1 cellular context compared by ENCODE assay signal in the genomic region with DNA sequence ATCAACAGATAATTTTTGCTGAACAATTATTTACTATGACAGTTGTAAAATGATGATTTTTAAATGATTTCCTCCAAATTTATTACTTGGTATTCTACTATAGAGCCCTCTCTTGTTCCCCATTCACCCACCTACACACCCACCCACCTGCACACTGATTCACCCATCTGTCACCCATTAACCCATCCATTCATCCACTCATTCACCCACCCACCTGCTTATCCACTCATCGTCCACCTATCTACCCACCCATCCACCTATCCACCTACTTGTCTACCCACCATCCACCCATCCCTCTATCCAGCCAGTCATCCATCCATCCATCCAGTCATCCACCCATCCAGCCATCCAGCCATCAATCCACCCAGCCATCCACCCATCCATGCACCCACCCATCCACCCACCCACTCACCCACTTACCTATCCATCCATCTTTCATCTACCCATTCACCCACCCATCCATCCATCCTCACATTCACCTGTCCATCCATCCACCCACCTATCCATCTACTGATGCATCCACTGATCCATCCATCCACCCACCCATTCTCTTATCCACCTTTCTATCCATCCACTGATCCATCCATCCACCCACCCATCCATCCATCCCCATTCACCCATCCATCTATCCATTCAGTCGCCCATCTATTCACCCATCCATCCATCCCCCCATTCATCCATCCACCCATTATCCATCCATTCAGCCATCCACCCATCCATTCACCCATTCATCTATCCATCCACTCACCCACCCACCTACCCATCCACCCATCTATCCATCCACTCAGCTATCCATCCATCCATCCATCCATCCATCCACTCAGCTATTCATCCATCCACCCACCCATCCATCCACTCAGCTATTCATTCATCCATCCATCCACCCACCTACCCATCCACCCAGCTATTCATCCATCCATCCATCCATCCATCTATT.
TF ChIP-seq lines count a peak whose summit lies in the region.

No MANE protein-coding gene starts in this region.

TF ChIP-seq in HepG2, 621 proteins besides CTCF, POLR2A, EP300 and RAD21 (continued from another document and continues in another):
- TF ChIP-seq, protein P1, sequence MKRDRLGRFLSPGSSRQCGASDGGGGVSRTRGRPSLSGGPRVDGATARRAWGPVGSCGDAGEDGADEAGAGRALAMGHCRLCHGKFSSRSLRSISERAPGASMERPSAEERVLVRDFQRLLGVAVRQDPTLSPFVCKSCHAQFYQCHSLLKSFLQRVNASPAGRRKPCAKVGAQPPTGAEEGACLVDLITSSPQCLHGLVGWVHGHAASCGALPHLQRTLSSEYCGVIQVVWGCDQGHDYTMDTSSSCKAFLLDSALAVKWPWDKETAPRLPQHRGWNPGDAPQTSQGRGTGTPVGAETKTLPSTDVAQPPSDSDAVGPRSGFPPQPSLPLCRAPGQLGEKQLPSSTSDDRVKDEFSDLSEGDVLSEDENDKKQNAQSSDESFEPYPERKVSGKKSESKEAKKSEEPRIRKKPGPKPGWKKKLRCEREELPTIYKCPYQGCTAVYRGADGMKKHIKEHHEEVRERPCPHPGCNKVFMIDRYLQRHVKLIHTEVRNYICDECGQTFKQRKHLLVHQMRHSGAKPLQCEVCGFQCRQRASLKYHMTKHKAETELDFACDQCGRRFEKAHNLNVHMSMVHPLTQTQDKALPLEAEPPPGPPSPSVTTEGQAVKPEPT (CRISPR knock-in tag; IDR thresholded peaks at IDR 0.05; ENCODE audit: low read depth): no peak
- no peak for TF ChIP-seq MED13 (CRISPR knock-in tag; IDR thresholded peaks at IDR 0.05)
- no peak for TF ChIP-seq ZNF850 (CRISPR knock-in tag; conservative IDR thresholded peaks at IDR 0.05)
- TF ChIP-seq, protein P2, sequence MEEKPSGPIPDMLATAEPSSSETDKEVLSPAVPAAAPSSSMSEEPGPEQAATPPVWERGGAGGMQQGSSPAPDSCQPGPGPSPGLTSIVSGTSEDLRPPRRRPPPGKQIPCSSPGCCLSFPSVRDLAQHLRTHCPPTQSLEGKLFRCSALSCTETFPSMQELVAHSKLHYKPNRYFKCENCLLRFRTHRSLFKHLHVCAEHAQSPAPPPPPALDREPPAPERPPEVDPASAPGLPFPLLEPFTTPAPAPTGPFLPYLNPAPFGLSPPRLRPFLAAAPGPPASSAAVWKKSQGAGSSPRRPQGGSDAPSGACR (CRISPR knock-in tag; IDR thresholded peaks at IDR 0.05): no peak
- TF ChIP-seq, protein P3, sequence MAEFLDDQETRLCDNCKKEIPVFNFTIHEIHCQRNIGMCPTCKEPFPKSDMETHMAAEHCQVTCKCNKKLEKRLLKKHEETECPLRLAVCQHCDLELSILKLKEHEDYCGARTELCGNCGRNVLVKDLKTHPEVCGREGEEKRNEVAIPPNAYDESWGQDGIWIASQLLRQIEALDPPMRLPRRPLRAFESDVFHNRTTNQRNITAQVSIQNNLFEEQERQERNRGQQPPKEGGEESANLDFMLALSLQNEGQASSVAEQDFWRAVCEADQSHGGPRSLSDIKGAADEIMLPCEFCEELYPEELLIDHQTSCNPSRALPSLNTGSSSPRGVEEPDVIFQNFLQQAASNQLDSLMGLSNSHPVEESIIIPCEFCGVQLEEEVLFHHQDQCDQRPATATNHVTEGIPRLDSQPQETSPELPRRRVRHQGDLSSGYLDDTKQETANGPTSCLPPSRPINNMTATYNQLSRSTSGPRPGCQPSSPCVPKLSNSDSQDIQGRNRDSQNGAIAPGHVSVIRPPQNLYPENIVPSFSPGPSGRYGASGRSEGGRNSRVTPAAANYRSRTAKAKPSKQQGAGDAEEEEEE (CRISPR knock-in tag; IDR thresholded peaks at IDR 0.05; ENCODE audit: borderline replicate concordance): no peak
- 0 out of 2 replicates have a peak, but pooled peaks have one; percentile 6 for TF ChIP-seq FOXA1 (IDR thresholded peaks at IDR 0.05)
- no peak for TF ChIP-seq FOXA1 (CRISPR knock-in tag; IDR thresholded peaks at IDR 0.05)
- no peak for TF ChIP-seq HNRNPLL (IDR thresholded peaks at IDR 0.05; ENCODE audit: low read depth, low read length, poor library complexity, severe bottlenecking)
- TF ChIP-seq POLR2AphosphoS5 (IDR thresholded peaks at IDR 0.05; ENCODE audit: low read depth, low read length): 0 out of 2 replicates have a peak, but pooled peaks have one; percentile 14
- TF ChIP-seq CHD4 (IDR thresholded peaks at IDR 0.05; ENCODE audit: borderline replicate concordance, low read length): no peak
- no peak for TF ChIP-seq ZFAT (CRISPR knock-in tag; conservative IDR thresholded peaks at IDR 0.05)
- TF ChIP-seq, protein P4, sequence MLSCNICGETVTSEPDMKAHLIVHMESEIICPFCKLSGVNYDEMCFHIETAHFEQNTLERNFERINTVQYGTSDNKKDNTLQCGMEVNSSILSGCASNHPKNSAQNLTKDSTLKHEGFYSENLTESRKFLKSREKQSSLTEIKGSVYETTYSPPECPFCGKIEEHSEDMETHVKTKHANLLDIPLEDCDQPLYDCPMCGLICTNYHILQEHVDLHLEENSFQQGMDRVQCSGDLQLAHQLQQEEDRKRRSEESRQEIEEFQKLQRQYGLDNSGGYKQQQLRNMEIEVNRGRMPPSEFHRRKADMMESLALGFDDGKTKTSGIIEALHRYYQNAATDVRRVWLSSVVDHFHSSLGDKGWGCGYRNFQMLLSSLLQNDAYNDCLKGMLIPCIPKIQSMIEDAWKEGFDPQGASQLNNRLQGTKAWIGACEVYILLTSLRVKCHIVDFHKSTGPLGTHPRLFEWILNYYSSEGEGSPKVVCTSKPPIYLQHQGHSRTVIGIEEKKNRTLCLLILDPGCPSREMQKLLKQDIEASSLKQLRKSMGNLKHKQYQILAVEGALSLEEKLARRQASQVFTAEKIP (CRISPR knock-in tag; IDR thresholded peaks at IDR 0.05; ENCODE audit: borderline replicate concordance): no peak
- no peak for TF ChIP-seq CBX2 (IDR thresholded peaks at IDR 0.05; ENCODE audit: low read depth, low read length)
- TF ChIP-seq CBX2 (CRISPR knock-in tag; IDR thresholded peaks at IDR 0.05; ENCODE audit: low read depth): no peak
- TF ChIP-seq ZNF207 (IDR thresholded peaks at IDR 0.05; ENCODE audit: borderline replicate concordance): 0 out of 2 replicates have a peak, but pooled peaks have one; percentile 24
- no peak for TF ChIP-seq ZNF124 (CRISPR knock-in tag; IDR thresholded peaks at IDR 0.05)
- no peak for TF ChIP-seq ZNF564 (CRISPR knock-in tag; IDR thresholded peaks at IDR 0.05)
- TF ChIP-seq ZFP36 (IDR thresholded peaks at IDR 0.05; ENCODE audit: borderline replicate concordance, low read depth, low read length, partially characterized antibody): no peak
- TF ChIP-seq MXI1 (IDR thresholded peaks at IDR 0.05; ENCODE audit: borderline replicate concordance, low read depth, low read length): no peak
- TF ChIP-seq ZNF569 (CRISPR knock-in tag; IDR thresholded peaks at IDR 0.05; ENCODE audit: borderline replicate concordance): no peak
- TF ChIP-seq, protein P5, sequence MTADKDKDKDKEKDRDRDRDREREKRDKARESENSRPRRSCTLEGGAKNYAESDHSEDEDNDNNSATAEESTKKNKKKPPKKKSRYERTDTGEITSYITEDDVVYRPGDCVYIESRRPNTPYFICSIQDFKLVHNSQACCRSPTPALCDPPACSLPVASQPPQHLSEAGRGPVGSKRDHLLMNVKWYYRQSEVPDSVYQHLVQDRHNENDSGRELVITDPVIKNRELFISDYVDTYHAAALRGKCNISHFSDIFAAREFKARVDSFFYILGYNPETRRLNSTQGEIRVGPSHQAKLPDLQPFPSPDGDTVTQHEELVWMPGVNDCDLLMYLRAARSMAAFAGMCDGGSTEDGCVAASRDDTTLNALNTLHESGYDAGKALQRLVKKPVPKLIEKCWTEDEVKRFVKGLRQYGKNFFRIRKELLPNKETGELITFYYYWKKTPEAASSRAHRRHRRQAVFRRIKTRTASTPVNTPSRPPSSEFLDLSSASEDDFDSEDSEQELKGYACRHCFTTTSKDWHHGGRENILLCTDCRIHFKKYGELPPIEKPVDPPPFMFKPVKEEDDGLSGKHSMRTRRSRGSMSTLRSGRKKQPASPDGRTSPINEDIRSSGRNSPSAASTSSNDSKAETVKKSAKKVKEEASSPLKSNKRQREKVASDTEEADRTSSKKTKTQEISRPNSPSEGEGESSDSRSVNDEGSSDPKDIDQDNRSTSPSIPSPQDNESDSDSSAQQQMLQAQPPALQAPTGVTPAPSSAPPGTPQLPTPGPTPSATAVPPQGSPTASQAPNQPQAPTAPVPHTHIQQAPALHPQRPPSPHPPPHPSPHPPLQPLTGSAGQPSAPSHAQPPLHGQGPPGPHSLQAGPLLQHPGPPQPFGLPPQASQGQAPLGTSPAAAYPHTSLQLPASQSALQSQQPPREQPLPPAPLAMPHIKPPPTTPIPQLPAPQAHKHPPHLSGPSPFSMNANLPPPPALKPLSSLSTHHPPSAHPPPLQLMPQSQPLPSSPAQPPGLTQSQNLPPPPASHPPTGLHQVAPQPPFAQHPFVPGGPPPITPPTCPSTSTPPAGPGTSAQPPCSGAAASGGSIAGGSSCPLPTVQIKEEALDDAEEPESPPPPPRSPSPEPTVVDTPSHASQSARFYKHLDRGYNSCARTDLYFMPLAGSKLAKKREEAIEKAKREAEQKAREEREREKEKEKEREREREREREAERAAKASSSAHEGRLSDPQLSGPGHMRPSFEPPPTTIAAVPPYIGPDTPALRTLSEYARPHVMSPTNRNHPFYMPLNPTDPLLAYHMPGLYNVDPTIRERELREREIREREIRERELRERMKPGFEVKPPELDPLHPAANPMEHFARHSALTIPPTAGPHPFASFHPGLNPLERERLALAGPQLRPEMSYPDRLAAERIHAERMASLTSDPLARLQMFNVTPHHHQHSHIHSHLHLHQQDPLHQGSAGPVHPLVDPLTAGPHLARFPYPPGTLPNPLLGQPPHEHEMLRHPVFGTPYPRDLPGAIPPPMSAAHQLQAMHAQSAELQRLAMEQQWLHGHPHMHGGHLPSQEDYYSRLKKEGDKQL (CRISPR knock-in tag; IDR thresholded peaks at IDR 0.05; ENCODE audit: low read depth): no peak
- peak; percentile 46 for TF ChIP-seq RBM22 (optimal IDR thresholded peaks at IDR 0.05; ENCODE audit: low read length)
- TF ChIP-seq HNRNPK (IDR thresholded peaks at IDR 0.05; ENCODE audit: low read depth, low read length, poor library complexity, severe bottlenecking): peak; percentile 19
- TF ChIP-seq, protein P6, sequence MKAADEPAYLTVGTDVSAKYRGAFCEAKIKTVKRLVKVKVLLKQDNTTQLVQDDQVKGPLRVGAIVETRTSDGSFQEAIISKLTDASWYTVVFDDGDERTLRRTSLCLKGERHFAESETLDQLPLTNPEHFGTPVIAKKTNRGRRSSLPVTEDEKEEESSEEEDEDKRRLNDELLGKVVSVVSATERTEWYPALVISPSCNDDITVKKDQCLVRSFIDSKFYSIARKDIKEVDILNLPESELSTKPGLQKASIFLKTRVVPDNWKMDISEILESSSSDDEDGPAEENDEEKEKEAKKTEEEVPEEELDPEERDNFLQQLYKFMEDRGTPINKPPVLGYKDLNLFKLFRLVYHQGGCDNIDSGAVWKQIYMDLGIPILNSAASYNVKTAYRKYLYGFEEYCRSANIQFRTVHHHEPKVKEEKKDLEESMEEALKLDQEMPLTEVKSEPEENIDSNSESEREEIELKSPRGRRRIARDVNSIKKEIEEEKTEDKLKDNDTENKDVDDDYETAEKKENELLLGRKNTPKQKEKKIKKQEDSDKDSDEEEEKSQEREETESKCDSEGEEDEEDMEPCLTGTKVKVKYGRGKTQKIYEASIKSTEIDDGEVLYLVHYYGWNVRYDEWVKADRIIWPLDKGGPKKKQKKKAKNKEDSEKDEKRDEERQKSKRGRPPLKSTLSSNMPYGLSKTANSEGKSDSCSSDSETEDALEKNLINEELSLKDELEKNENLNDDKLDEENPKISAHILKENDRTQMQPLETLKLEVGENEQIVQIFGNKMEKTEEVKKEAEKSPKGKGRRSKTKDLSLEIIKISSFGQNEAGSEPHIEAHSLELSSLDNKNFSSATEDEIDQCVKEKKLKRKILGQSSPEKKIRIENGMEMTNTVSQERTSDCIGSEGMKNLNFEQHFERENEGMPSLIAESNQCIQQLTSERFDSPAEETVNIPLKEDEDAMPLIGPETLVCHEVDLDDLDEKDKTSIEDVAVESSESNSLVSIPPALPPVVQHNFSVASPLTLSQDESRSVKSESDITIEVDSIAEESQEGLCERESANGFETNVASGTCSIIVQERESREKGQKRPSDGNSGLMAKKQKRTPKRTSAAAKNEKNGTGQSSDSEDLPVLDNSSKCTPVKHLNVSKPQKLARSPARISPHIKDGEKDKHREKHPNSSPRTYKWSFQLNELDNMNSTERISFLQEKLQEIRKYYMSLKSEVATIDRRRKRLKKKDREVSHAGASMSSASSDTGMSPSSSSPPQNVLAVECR (CRISPR knock-in tag; IDR thresholded peaks at IDR 0.05; ENCODE audit: borderline replicate concordance): no peak
- TF ChIP-seq KLF12 (CRISPR knock-in tag; IDR thresholded peaks at IDR 0.05; ENCODE audit: borderline replicate concordance): no peak
- TF ChIP-seq IKZF1 (IDR thresholded peaks at IDR 0.05): peak; percentile 29; the same call in 1 of the 2 replicates
- TF ChIP-seq NFRKB (IDR thresholded peaks at IDR 0.05): 0 out of 2 replicates have a peak, but pooled peaks have one; percentile 7
- TF ChIP-seq ADNP (CRISPR knock-in tag; IDR thresholded peaks at IDR 0.05): no peak
- TF ChIP-seq JUNB (CRISPR knock-in tag; IDR thresholded peaks at IDR 0.05; ENCODE audit: borderline replicate concordance): 0 out of 2 replicates have a peak, but pooled peaks have one; percentile 38
- no peak for TF ChIP-seq ZNF678 (CRISPR knock-in tag; IDR thresholded peaks at IDR 0.05)
- no peak for TF ChIP-seq JDP2 (CRISPR knock-in tag; IDR thresholded peaks at IDR 0.05; ENCODE audit: borderline replicate concordance)
- TF ChIP-seq ZNF326 (CRISPR knock-in tag; IDR thresholded peaks at IDR 0.05; ENCODE audit: borderline replicate concordance): no peak
- TF ChIP-seq, protein P7, sequence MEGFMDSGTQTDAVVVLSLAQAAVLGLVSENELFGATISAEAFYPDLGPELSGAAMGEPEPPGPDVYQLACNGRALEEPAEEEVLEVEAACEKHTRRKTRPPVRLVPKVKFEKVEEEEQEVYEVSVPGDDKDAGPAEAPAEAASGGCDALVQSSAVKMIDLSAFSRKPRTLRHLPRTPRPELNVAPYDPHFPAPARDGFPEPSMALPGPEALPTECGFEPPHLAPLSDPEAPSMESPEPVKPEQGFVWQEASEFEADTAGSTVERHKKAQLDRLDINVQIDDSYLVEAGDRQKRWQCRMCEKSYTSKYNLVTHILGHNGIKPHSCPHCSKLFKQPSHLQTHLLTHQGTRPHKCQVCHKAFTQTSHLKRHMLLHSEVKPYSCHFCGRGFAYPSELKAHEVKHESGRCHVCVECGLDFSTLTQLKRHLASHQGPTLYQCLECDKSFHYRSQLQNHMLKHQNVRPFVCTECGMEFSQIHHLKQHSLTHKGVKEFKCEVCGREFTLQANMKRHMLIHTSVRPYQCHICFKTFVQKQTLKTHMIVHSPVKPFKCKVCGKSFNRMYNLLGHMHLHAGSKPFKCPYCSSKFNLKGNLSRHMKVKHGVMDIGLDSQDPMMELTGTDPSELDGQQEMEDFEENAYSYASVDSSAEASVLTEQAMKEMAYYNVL (CRISPR knock-in tag; IDR thresholded peaks at IDR 0.05; ENCODE audit: borderline replicate concordance): 0 out of 2 replicates have a peak, but pooled peaks have one; percentile 34
- TF ChIP-seq SIN3A (IDR thresholded peaks at IDR 0.05; ENCODE audit: borderline replicate concordance, low read depth, low read length): no peak
- no peak for TF ChIP-seq ZBTB42 (CRISPR knock-in tag; IDR thresholded peaks at IDR 0.05)
- TF ChIP-seq, protein P8, sequence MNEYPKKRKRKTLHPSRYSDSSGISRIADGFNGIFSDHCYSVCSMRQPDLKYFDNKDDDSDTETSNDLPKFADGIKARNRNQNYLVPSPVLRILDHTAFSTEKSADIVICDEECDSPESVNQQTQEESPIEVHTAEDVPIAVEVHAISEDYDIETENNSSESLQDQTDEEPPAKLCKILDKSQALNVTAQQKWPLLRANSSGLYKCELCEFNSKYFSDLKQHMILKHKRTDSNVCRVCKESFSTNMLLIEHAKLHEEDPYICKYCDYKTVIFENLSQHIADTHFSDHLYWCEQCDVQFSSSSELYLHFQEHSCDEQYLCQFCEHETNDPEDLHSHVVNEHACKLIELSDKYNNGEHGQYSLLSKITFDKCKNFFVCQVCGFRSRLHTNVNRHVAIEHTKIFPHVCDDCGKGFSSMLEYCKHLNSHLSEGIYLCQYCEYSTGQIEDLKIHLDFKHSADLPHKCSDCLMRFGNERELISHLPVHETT (CRISPR knock-in tag; conservative IDR thresholded peaks at IDR 0.05): no peak
